In genomic region chr6:27791182-27791939, GRCh38 we compare ENCODE assay signal across 8 cellular contexts.
A peak's percentile ranks its signal among the peaks of the same experiment; 100 is the strongest.
DNase-seq lines count a peak whose midpoint lies in the region; ATAC-seq and TF ChIP-seq lines count a peak whose summit lies in the region.

No MANE protein-coding gene starts in this region.

- ATAC-seq in GM21515 (IDR thresholded peaks at IDR 0.05; ENCODE audit: unreplicated experiment) = no peak

- DNase-seq in Ammon's horn (ENCODE audit: low spot score) (peak; percentile 60), GOT3 (lab: John Stamatoyannopoulos, UW) (peak; percentile 12), NCI-H526 (lab: John Stamatoyannopoulos, UW) (peak; percentile 26 to 61), fibroblast of villous mesenchyme (ENCODE audit: low read depth) (peak; percentile 78)
- DNase-seq in activated T-cell treated with anti-CD3 and anti-CD28 coated beads, Interleukin-2, amount 50 U/mL, for 24 hours = peak; percentile 64
- no peak for DNase-seq in effector CD4-positive, alpha-beta T cell

- H3K4me3 Mint-ChIP-seq in activated T-cell treated with anti-CD3 and anti-CD28 coated beads, Interleukin-2, amount 50 U/mL, for 24 hours = peak overlapping the region; percentile 80
- H3K4me3 Mint-ChIP-seq in nephron = peak overlapping the region; percentile 90 to 96 (median 95)

- H3K4me1 Mint-ChIP-seq in activated T-cell treated with anti-CD3 and anti-CD28 coated beads, Interleukin-2, amount 50 U/mL, for 24 hours (ENCODE audit: low read depth) = peaks cover 27% of the 10 kb centered on the region
- peaks cover 32% of the 10 kb centered on the region for H3K4me1 Mint-ChIP-seq in nephron

- TF ChIP-seq CTCF in fibroblast of villous mesenchyme (IDR thresholded peaks at IDR 0.05; ENCODE audit: insufficient read depth, low read depth, low read length) (no peak), nephron (IDR thresholded peaks at IDR 0.05; ENCODE audit: unreplicated experiment in 3 of 3) (no peak)

- H3K27me3 Mint-ChIP-seq in activated T-cell treated with anti-CD3 and anti-CD28 coated beads, Interleukin-2, amount 50 U/mL, for 24 hours = peaks cover 20% of the 10 kb centered on the region
- peaks cover 6% of the 10 kb centered on the region for H3K27me3 Mint-ChIP-seq in nephron (ENCODE audit: low read depth)

- peak overlapping the region; percentile 90 for H3K27ac Mint-ChIP-seq in activated T-cell treated with anti-CD3 and anti-CD28 coated beads, Interleukin-2, amount 50 U/mL, for 24 hours
- peak overlapping the region; percentile 95 to 99 (median 98) for H3K27ac Mint-ChIP-seq in nephron

- H3K4me3 ChIP-seq in fibroblast of villous mesenchyme (ENCODE audit: low read depth, low read length) = peak overlapping the region; percentile 66

- no peaks in the 10 kb centered on the region for H3K9me3 Mint-ChIP-seq in activated T-cell treated with anti-CD3 and anti-CD28 coated beads, Interleukin-2, amount 50 U/mL, for 24 hours
- H3K9me3 Mint-ChIP-seq in nephron = no peaks in the 10 kb centered on the region

- no peaks in the 10 kb centered on the region for H3K36me3 Mint-ChIP-seq in activated T-cell treated with anti-CD3 and anti-CD28 coated beads, Interleukin-2, amount 50 U/mL, for 24 hours (ENCODE audit: low read depth)
- no peaks in the 10 kb centered on the region for H3K36me3 Mint-ChIP-seq in nephron (ENCODE audit: low read depth)
